ENCODE assay signal across 1 cellular context in the genomic region with DNA sequence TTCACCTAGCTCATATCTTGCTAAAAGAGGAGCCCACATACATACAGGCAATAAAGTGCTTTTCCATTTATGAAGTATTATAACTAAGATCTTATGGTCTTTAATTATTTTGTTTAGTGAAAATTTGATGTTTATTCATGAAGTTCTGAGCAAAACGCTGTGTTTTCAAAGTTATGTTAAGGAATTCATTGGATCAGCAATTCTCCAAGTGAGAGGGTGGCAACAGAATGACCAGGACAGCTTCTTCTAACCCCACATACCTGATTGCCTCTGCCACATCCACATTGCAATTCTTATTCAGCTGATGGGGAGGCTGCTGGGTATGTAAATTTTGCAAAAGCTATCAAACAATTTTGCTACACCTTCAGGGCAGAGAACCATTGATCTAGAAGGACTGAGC.
TF ChIP-seq lines count a peak whose summit lies in the region.

No MANE protein-coding gene starts in this region.

TF ChIP-seq in IMR-90, 13 proteins besides CTCF, POLR2A, EP300 and RAD21:
- TF ChIP-seq MAFK (IDR thresholded peaks at IDR 0.05; ENCODE audit: low read depth, low read length) (peak; percentile 21; the same call in 1 of the 2 replicates), NFE2L2 (IDR thresholded peaks at IDR 0.05; ENCODE audit: low read depth, low read length) (no peak)
